10 cellular contexts compared by ENCODE assay signal in genomic region chr2:70645733-70646420, GRCh38.
DNase-seq lines count a peak whose midpoint lies in the region; TF ChIP-seq lines count a peak whose summit lies in the region.
"Had no signal": no experiment of that assay in that cellular context is flagged by ENCODE, and none has a peak within 500 bp of the region (broad histone marks: within the 10 kb centered on the region; RNA-seq: fewer than 3 reads in every experiment).

No MANE protein-coding gene starts in this region.

- no peaks in the 10 kb centered on the region for H3K36me3 Mint-ChIP-seq in immature natural killer cell
- H3K36me3 Mint-ChIP-seq: activated naive CD8-positive, alpha-beta T cell; IgD-negative memory B cell had no signal

- no peaks in the 10 kb centered on the region for H3K9me3 ChIP-seq in BE2C
- H3K9me3 ChIP-seq in stomach: no peaks in the 10 kb centered on the region
- H3K9me3 ChIP-seq in uterus: no peaks in the 10 kb centered on the region

- TF ChIP-seq POLR2A in stomach (IDR thresholded peaks at IDR 0.05) (no peak), uterus (IDR thresholded peaks at IDR 0.05) (no peak)

- H3K36me3 ChIP-seq in BE2C (no peaks in the 10 kb centered on the region), stomach (no peaks in the 10 kb centered on the region), uterus (no peaks in the 10 kb centered on the region)

- DNase-seq in BE2C: no peak
- DNase-seq in NCI-H69 (lab: John Stamatoyannopoulos, UW): peak; percentile 14
- no peak for DNase-seq in epithelial cell of proximal tubule (ENCODE audit: low read depth)
- no peak for DNase-seq in NCI-H1048 (lab: John Stamatoyannopoulos, UW)
- DNase-seq in immature natural killer cell: no peak
- no peak for DNase-seq in stomach
- DNase-seq in uterus: no peak

- peaks cover 2 to 4% (median 2%) of the 10 kb centered on the region in 3 donors for H3K27me3 Mint-ChIP-seq in immature natural killer cell (ENCODE audit: low read depth in 3 of 3)

- no peak overlapping the region for H3K4me3 ChIP-seq in BE2C (ENCODE audit: low read depth, low read length)
- H3K4me3 ChIP-seq in epithelial cell of proximal tubule (ENCODE audit: low read depth, low read length): no peak overlapping the region
- H3K4me3 ChIP-seq in stomach: no peak overlapping the region
- H3K4me3 ChIP-seq in uterus: no peak overlapping the region

- H3K4me1 ChIP-seq in BE2C: no peaks in the 10 kb centered on the region
- H3K4me1 ChIP-seq in stomach: no peaks in the 10 kb centered on the region
- no peaks in the 10 kb centered on the region for H3K4me1 ChIP-seq in uterus

- H3K9me3 Mint-ChIP-seq in immature natural killer cell: no peaks in the 10 kb centered on the region
- H3K9me3 Mint-ChIP-seq: IgD-negative memory B cell had no signal

- H3K4me3 Mint-ChIP-seq in immature natural killer cell: no peak overlapping the region
- H3K4me3 Mint-ChIP-seq: activated naive CD8-positive, alpha-beta T cell; IgD-negative memory B cell had no signal

- intact Hi-C loops in stomach (cut with DNase I; ENCODE audit: low total_unique reads): loop anchor here (10.0 kb wide), 1 partner anchor 301 kb away; no protein-coding TSS in a partner anchor
- intact Hi-C loops in uterus (cut with DNase I; ENCODE audit: low total_unique reads): no loop called here

- peak; percentile 33 for TF ChIP-seq CTCF in BE2C (IDR thresholded peaks at IDR 0.05; ENCODE audit: low read depth, low read length)
- TF ChIP-seq CTCF in GM12872 (IDR thresholded peaks at IDR 0.05; ENCODE audit: insufficient read depth, low read depth, low read length): peak; percentile 48; the same call in 2 of the 3 replicates
- TF ChIP-seq CTCF in epithelial cell of proximal tubule (conservative IDR thresholded peaks at IDR 0.05; ENCODE audit: low read depth, low read length): peak; percentile 38
- TF ChIP-seq CTCF in stomach (IDR thresholded peaks at IDR 0.05): no peak
- no peak for TF ChIP-seq CTCF in uterus (IDR thresholded peaks at IDR 0.05)

- 54 to 61% (median 57%) methylated on average over 10 of the region's 10 CpGs for WGBS in stomach, 5 donors

- H3K27ac ChIP-seq in stomach (no peak overlapping the region), uterus (no peak overlapping the region)

- H3K27me3 ChIP-seq in BE2C (no peaks in the 10 kb centered on the region; the same call in 1 of the 2 replicates), stomach (peaks cover 0 to 18% (median 0%) of the 10 kb centered on the region in 3 donors), uterus (no peaks in the 10 kb centered on the region)

- TF ChIP-seq EP300 in stomach (IDR thresholded peaks at IDR 0.05): no peak

- no peaks in the 10 kb centered on the region for H3K4me1 Mint-ChIP-seq in immature natural killer cell
- H3K4me1 Mint-ChIP-seq: IgD-negative memory B cell had no signal

- no peak overlapping the region for H3K27ac Mint-ChIP-seq in immature natural killer cell
- H3K27ac Mint-ChIP-seq: activated naive CD8-positive, alpha-beta T cell had no signal

Comparison
In these comparisons a context has a peak if more than half of its experiments do, and no peak if none do; other contexts are left out.
1. CTCF ChIP-seq: peak in BE2C (single experiment), GM12872 (single experiment) and epithelial cell of proximal tubule (single experiment); none in stomach (0 of 7) and uterus (0 of 4).